ENCODE assay signal across 1 cellular context in the genomic region with DNA sequence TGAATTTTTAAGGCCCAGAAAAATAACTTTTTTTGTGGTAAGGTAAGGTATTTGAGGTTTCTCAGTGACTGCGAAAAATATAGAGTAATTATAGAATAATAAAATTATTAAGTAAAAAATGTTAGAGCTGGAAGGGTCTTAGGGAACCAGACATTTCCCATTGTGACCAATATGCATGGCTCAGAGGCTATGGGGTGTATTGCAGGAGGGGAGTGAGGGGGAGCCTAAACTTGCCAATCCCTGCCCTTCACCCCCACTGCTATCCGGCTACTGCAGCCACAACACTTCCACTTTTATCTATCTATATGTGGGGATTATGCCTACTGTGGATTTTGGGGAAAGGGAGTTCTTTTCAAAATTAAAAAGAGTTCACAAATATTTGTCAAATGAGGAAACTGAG.
TF ChIP-seq lines count a peak whose summit lies in the region.

No MANE protein-coding gene starts in this region.

TF ChIP-seq in GM23338, 12 proteins besides CTCF, POLR2A, EP300 and RAD21 (continued from another document):
- TF ChIP-seq, protein P1, sequence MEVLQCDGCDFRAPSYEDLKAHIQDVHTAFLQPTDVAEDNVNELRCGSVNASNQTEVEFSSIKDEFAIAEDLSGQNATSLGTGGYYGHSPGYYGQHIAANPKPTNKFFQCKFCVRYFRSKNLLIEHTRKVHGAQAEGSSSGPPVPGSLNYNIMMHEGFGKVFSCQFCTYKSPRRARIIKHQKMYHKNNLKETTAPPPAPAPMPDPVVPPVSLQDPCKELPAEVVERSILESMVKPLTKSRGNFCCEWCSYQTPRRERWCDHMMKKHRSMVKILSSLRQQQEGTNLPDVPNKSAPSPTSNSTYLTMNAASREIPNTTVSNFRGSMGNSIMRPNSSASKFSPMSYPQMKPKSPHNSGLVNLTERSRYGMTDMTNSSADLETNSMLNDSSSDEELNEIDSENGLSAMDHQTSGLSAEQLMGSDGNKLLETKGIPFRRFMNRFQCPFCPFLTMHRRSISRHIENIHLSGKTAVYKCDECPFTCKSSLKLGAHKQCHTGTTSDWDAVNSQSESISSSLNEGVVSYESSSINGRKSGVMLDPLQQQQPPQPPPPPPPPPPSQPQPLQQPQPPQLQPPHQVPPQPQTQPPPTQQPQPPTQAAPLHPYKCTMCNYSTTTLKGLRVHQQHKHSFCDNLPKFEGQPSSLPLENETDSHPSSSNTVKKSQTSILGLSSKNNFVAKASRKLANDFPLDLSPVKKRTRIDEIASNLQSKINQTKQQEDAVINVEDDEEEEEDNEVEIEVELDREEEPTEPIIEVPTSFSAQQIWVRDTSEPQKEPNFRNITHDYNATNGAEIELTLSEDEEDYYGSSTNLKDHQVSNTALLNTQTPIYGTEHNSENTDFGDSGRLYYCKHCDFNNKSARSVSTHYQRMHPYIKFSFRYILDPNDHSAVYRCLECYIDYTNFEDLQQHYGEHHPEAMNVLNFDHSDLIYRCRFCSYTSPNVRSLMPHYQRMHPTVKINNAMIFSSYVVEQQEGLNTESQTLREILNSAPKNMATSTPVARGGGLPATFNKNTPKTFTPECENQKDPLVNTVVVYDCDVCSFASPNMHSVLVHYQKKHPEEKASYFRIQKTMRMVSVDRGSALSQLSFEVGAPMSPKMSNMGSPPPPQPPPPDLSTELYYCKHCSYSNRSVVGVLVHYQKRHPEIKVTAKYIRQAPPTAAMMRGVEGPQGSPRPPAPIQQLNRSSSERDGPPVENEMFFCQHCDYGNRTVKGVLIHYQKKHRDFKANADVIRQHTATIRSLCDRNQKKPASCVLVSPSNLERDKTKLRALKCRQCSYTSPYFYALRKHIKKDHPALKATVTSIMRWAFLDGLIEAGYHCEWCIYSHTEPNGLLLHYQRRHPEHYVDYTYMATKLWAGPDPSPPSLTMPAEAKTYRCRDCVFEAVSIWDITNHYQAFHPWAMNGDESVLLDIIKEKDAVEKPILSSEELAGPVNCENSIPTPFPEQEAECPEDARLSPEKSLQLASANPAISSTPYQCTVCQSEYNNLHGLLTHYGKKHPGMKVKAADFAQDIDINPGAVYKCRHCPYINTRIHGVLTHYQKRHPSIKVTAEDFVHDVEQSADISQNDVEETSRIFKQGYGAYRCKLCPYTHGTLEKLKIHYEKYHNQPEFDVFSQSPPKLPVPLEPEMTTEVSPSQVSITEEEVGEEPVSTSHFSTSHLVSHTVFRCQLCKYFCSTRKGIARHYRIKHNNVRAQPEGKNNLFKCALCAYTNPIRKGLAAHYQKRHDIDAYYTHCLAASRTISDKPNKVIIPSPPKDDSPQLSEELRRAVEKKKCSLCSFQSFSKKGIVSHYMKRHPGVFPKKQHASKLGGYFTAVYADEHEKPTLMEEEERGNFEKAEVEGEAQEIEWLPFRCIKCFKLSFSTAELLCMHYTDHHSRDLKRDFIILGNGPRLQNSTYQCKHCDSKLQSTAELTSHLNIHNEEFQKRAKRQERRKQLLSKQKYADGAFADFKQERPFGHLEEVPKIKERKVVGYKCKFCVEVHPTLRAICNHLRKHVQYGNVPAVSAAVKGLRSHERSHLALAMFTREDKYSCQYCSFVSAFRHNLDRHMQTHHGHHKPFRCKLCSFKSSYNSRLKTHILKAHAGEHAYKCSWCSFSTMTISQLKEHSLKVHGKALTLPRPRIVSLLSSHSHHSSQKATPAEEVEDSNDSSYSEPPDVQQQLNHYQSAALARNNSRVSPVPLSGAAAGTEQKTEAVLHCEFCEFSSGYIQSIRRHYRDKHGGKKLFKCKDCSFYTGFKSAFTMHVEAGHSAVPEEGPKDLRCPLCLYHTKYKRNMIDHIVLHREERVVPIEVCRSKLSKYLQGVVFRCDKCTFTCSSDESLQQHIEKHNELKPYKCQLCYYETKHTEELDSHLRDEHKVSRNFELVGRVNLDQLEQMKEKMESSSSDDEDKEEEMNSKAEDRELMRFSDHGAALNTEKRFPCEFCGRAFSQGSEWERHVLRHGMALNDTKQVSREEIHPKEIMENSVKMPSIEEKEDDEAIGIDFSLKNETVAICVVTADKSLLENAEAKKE (CRISPR knock-in tag; IDR thresholded peaks at IDR 0.05), result no peak
- TF ChIP-seq POLR2AphosphoS5 (IDR thresholded peaks at IDR 0.05; ENCODE audit: low read depth) (no peak), STAT1 (IDR thresholded peaks at IDR 0.05; ENCODE audit: unreplicated experiment) (no peak), EZH2 (IDR thresholded peaks at IDR 0.05; ENCODE audit: low read depth, unreplicated experiment) (no peak), EZH2phosphoT487 (IDR thresholded peaks at IDR 0.05; ENCODE audit: unreplicated experiment) (no peak), JUNB (IDR thresholded peaks at IDR 0.05; ENCODE audit: unreplicated experiment) (no peak)
